Comparison of ENCODE assay signal across 21 cellular contexts in genomic region chr5:19018822-19019221, GRCh38.
DNase-seq lines count a peak whose midpoint lies in the region; ATAC-seq, FAIRE-seq and TF ChIP-seq lines count a peak whose summit lies in the region.
"Had no signal": no experiment of that assay in that cellular context is flagged by ENCODE, and none has a peak within 500 bp of the region (broad histone marks: within the 10 kb centered on the region; RNA-seq: fewer than 3 reads in every experiment).

No MANE protein-coding gene starts in this region.

- ATAC-seq in Panc1, result peak; percentile 95
- ATAC-seq in GM18861 (IDR thresholded peaks at IDR 0.05; ENCODE audit: unreplicated experiment), result no peak

- H3K4me1 ChIP-seq in Panc1 (ENCODE audit: control insufficient read depth, insufficient read depth, low read length), result peaks cover 15% of the 10 kb centered on the region; the same call in 1 of the 2 replicates
- peaks cover 3% of the 10 kb centered on the region for H3K4me1 ChIP-seq in endodermal cell (ENCODE audit: control insufficient read depth, insufficient read depth, low read length)
- H3K4me1 ChIP-seq in effector memory CD4-positive, alpha-beta T cell (ENCODE audit: control insufficient read depth, insufficient read depth, low read length, poor library complexity, severe bottlenecking), result no peaks in the 10 kb centered on the region
- H3K4me1 ChIP-seq: left ventricle myocardium inferior, uterus had no signal

- FAIRE-seq in urothelium cell line (lab: Jason Lieb, UNC), result no peak

- no peaks in the 10 kb centered on the region for H3K36me3 Mint-ChIP-seq in endodermal cell (ENCODE audit: low read depth)

- WGBS in endodermal cell (ENCODE audit: insufficient coverage in 1 of 2, insufficient read length in 1 of 2), 2 experiments, result 22 to 61% methylated on average over 3 to 5 of the region's 5 CpGs

- no peaks in the 10 kb centered on the region for H3K27me3 ChIP-seq in Panc1 (ENCODE audit: control insufficient read depth, insufficient read depth, low read length)
- H3K27me3 ChIP-seq in endodermal cell (ENCODE audit: control insufficient read depth, insufficient read depth, low read length, poor library complexity, severe bottlenecking), result no peaks in the 10 kb centered on the region
- H3K27me3 ChIP-seq in effector memory CD4-positive, alpha-beta T cell (replicated peaks; ENCODE audit: control insufficient read depth, insufficient read depth, low read length, poor library complexity, severe bottlenecking), result no peaks in the 10 kb centered on the region
- H3K27me3 ChIP-seq: uterus had no signal

- H3K4me3 ChIP-seq in Panc1 (ENCODE audit: low read depth in 2 of 2, low read length in 2 of 2) (peak overlapping the region in 1 of 2 experiments; percentile 0; a peak in 1 of 4 replicates), endodermal cell (ENCODE audit: low read length) (no peak overlapping the region)
- no peak overlapping the region for H3K4me3 ChIP-seq in effector memory CD4-positive, alpha-beta T cell (ENCODE audit: insufficient read depth, low read depth, low read length, poor library complexity, severe bottlenecking)
- H3K4me3 ChIP-seq: left ventricle myocardium inferior, uterus had no signal

- DNase-seq in NCI-H2107 treated with DMSO at 0.1 percent for 48 hours (lab: John Stamatoyannopoulos, UW; ENCODE audit: unreplicated experiment), result peak; percentile 23
- no peak for DNase-seq in NCI-H2107 (lab: John Stamatoyannopoulos, UW)
- DNase-seq in Panc1 (ENCODE audit: low read depth, low spot score), result no peak
- peak; percentile 48 for DNase-seq in endodermal cell
- peak; percentile 20 for DNase-seq in urothelium cell line (ENCODE audit: low spot score)
- no peak for DNase-seq in activated CD4-positive, alpha-beta T cell treated with anti-CD3 and anti-CD28 coated beads, Interleukin-2, amount 50 U/mL, for 4 hours
- DNase-seq in effector memory CD4-positive, alpha-beta T cell, result no peak
- DNase-seq: 8988T; activated naive CD4-positive, alpha-beta T cell; aorta; GDM1; KG1; left ventricle myocardium inferior; NCI-H1092; NCI-H2081; NCI-H774; stimulated activated CD4-positive, alpha-beta T cell treated with anti-CD3 and anti-CD28 coated beads, Interleukin-12 subunit alpha, Interleukin-12 subunit beta, amount 100 ng/mL, for 4 hours; stimulated activated CD8-positive, alpha-beta memory T cell treated with anti-CD3 and anti-CD28 coated beads, Interleukin-4, amount 100 ng/mL, for 48 hours; uterus had no signal

- H3K9ac ChIP-seq in endodermal cell (ENCODE audit: extremely low read depth, low read length, poor library complexity, severe bottlenecking), result no peak overlapping the region

- POLR2A ChIA-PET in Panc1 (lab: Charles Lee), result no interaction called here

- no peak overlapping the region for H3K4me3 Mint-ChIP-seq in endodermal cell
- H3K4me3 Mint-ChIP-seq: B cell had no signal

- intact Hi-C loops in Panc1 (cut with micrococcal nuclease; ENCODE audit: unreplicated experiment), result no loop called here

- H3K36me3 ChIP-seq in Panc1 (ENCODE audit: control insufficient read depth, insufficient read depth, low read length) (no peaks in the 10 kb centered on the region), endodermal cell (ENCODE audit: control insufficient read depth, insufficient read depth, low read length) (no peaks in the 10 kb centered on the region)
- H3K36me3 ChIP-seq in effector memory CD4-positive, alpha-beta T cell (ENCODE audit: control insufficient read depth, insufficient read depth, low read length), result no peaks in the 10 kb centered on the region
- H3K36me3 ChIP-seq: left ventricle myocardium inferior, uterus had no signal

- BruUV-seq in Panc1 (replicated peaks; lab: Mats Ljungman, UMichigan), result no TSS peak

- peak overlapping the region; percentile 78; the same call in 1 of the 2 replicates for H3K27ac ChIP-seq in Panc1 (ENCODE audit: low read length)
- H3K27ac ChIP-seq in endodermal cell (ENCODE audit: low read depth, low read length), result peak overlapping the region; percentile 29
- no peak overlapping the region for H3K27ac ChIP-seq in effector memory CD4-positive, alpha-beta T cell (ENCODE audit: insufficient read depth, low read length, poor library complexity, severe bottlenecking)
- H3K27ac ChIP-seq: left ventricle myocardium inferior, uterus had no signal

- no peaks in the 10 kb centered on the region for H3K9me3 ChIP-seq in Panc1 (ENCODE audit: control insufficient read depth, insufficient read depth, low read depth, low read length)
- H3K9me3 ChIP-seq in endodermal cell (ENCODE audit: control insufficient read depth, low read length), result no peaks in the 10 kb centered on the region
- no peaks in the 10 kb centered on the region for H3K9me3 ChIP-seq in effector memory CD4-positive, alpha-beta T cell (ENCODE audit: control insufficient read depth, low read length)
- H3K9me3 ChIP-seq: uterus had no signal

- peak overlapping the region; percentile 77 for H3K27ac Mint-ChIP-seq in endodermal cell
- H3K27ac Mint-ChIP-seq: B cell had no signal

- TF ChIP-seq CTCF in Panc1 (IDR thresholded peaks at IDR 0.05), result no peak
- no peak for TF ChIP-seq CTCF in endodermal cell (conservative IDR thresholded peaks at IDR 0.05)

- peaks cover 12% of the 10 kb centered on the region for H3K4me1 Mint-ChIP-seq in endodermal cell
- H3K4me1 Mint-ChIP-seq: B cell had no signal

- CTCF ChIA-PET in Panc1 (lab: Charles Lee), result no interaction called here

- H3K27me3 Mint-ChIP-seq in endodermal cell (ENCODE audit: insufficient read depth), result no peaks in the 10 kb centered on the region
- H3K27me3 Mint-ChIP-seq: B cell had no signal

- in situ Hi-C loops in Panc1 (cut with HindIII; ENCODE audit: low pct_unique_long_range_greater_than_20kb, low sequenced_read_pairs), result no loop called here

- no peaks in the 10 kb centered on the region for H3K9me3 Mint-ChIP-seq in endodermal cell

Comparison
In these comparisons a context has a peak if more than half of its experiments do, and no peak if none do; other contexts are left out.
1. DNase-seq: peak in NCI-H2107 treated with DMSO at 0.1 percent for 48 hours (single experiment), endodermal cell (single experiment) and urothelium cell line (single experiment); none in NCI-H2107 (single experiment), Panc1 (single experiment), activated CD4-positive, alpha-beta T cell treated with anti-CD3 and anti-CD28 coated beads, Interleukin-2, amount 50 U/mL, for 4 hours (0 of 2) and effector memory CD4-positive, alpha-beta T cell (0 of 3).